In the genomic region with DNA sequence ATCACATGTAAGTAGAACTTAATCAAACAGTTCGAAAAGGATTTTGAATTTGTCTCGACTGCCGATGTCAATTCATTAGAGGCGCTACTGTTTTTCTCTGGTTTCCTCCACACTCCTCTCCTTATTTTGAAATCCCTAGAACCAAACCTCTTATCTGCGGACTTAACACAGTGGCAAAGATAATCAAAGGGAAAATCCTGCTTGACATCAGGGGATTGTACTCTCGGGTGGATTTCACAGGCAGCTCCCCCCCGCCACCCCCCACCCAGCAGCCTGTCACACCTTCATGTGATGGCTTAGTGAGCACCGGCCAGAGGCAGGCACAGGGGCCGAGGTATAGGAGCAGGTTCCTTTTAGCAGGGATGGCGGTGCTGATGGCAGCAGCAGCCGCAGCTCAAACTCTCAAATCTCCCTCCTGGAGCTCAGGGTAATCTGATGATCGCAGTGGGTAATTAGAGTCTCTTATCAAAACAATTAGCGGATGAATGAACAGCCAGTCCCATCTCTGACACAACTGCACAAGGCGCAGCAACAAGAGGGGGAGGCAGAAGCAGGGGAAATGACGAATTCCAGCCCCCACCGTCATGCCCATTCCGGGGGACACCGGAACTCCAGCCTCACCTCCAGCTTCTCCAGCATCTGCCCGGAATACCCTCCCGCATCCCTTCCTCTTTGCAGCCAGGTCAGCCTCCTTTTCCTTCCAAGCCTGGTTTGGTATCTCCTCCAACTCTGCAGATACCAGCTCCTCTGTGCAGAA, we compare ENCODE assay signal across 9 cellular contexts.
A peak's percentile ranks its signal among the peaks of the same experiment; 100 is the strongest.
DNase-seq lines count a peak whose midpoint lies in the region; ATAC-seq and TF ChIP-seq lines count a peak whose summit lies in the region.
"Had no signal": no experiment of that assay in that cellular context is flagged by ENCODE, and none has a peak within 500 bp of the region (broad histone marks: within the 10 kb centered on the region; RNA-seq: fewer than 3 reads in every experiment).

No MANE protein-coding gene starts in this region.

- H3K4me3 ChIP-seq in heart left ventricle (no peak overlapping the region), colonic mucosa (no peak overlapping the region), muscle layer of duodenum (ENCODE audit: low read depth in 1 of 2, low read length in 2 of 2) (no peak overlapping the region), upper lobe of left lung (no peak overlapping the region)

- no peaks in the 10 kb centered on the region for H3K36me3 ChIP-seq in heart left ventricle
- H3K36me3 ChIP-seq in colonic mucosa, result no peaks in the 10 kb centered on the region
- H3K36me3 ChIP-seq in muscle layer of duodenum (ENCODE audit: control insufficient read depth in 1 of 2, insufficient read depth in 2 of 2, low read length in 2 of 2), result no peaks in the 10 kb centered on the region
- no peaks in the 10 kb centered on the region for H3K36me3 ChIP-seq in upper lobe of left lung

- H3K27me3 ChIP-seq in heart left ventricle (no peaks in the 10 kb centered on the region), colonic mucosa (no peaks in the 10 kb centered on the region), muscle layer of duodenum (ENCODE audit: low read depth, low read length) (no peaks in the 10 kb centered on the region), upper lobe of left lung (no peaks in the 10 kb centered on the region)

- no peak for TF ChIP-seq POLR2A in heart left ventricle (IDR thresholded peaks at IDR 0.05)
- TF ChIP-seq POLR2A in upper lobe of left lung (IDR thresholded peaks at IDR 0.05), result no peak

- peak in 1 of 4 donors; percentile 22 for TF ChIP-seq EP300 in upper lobe of left lung (IDR thresholded peaks at IDR 0.05)

- H3K4me1 ChIP-seq in heart left ventricle, result peaks cover 10 to 86% (median 72%) of the 10 kb centered on the region in 12 donors
- H3K4me1 ChIP-seq in colonic mucosa, result peaks cover 11% of the 10 kb centered on the region
- peaks cover 50 to 82% of the 10 kb centered on the region in 2 donors for H3K4me1 ChIP-seq in muscle layer of duodenum (ENCODE audit: control insufficient read depth in 1 of 2, insufficient read depth in 2 of 2, low read length in 2 of 2)
- peaks cover 33 to 63% (median 58%) of the 10 kb centered on the region in 4 donors for H3K4me1 ChIP-seq in upper lobe of left lung

- H3K9me3 ChIP-seq in heart left ventricle, result no peaks in the 10 kb centered on the region
- H3K9me3 ChIP-seq in colonic mucosa, result no peaks in the 10 kb centered on the region
- no peaks in the 10 kb centered on the region for H3K9me3 ChIP-seq in muscle layer of duodenum (ENCODE audit: control insufficient read depth in 1 of 2, low read length in 2 of 2)
- no peaks in the 10 kb centered on the region for H3K9me3 ChIP-seq in upper lobe of left lung

- H3K27ac ChIP-seq in heart left ventricle, result peak overlapping the region in 11 of 12 donors; percentile 35 to 78 (median 48)
- peak overlapping the region; percentile 46 for H3K27ac ChIP-seq in colonic mucosa
- H3K27ac ChIP-seq in muscle layer of duodenum (ENCODE audit: low read length), result peak overlapping the region; percentile 74
- peak overlapping the region; percentile 27 to 85 (median 57) for H3K27ac ChIP-seq in upper lobe of left lung

- 66 to 74% (median 69%) methylated on average over 20 of the region's 20 CpGs for WGBS in heart left ventricle, 4 donors
- WGBS in upper lobe of left lung, 2 donors, result 70 to 79% methylated on average over 14 to 20 of the region's 20 CpGs

- TF ChIP-seq CTCF in heart left ventricle (IDR thresholded peaks at IDR 0.05) (no peak), colonic mucosa (IDR thresholded peaks at IDR 0.05) (no peak), upper lobe of left lung (IDR thresholded peaks at IDR 0.05) (no peak)

- H3K9ac ChIP-seq in colonic mucosa (ENCODE audit: low read depth in 2 of 2, low read length in 2 of 2), result peak overlapping the region in 1 of 2 donors; percentile 8

- intact Hi-C loops in heart left ventricle (cut with DNase I) (no loop called here), Right ventricle myocardium inferior (cut with DNase I) (no loop called here), colonic mucosa (cut with DNase I) (no loop called here)

- ATAC-seq in heart left ventricle, result peak in 2 of 4 donors; percentile 6 to 68
- no peak for ATAC-seq in Right ventricle myocardium inferior
- ATAC-seq in upper lobe of left lung (ENCODE audit: low FRiP score in 2 of 2), result no peak
- no peak for ATAC-seq in GM21515 (IDR thresholded peaks at IDR 0.05; ENCODE audit: unreplicated experiment)
- ATAC-seq in HG02973 (IDR thresholded peaks at IDR 0.05; ENCODE audit: unreplicated experiment), result no peak

- DNase-seq in heart left ventricle (no peak), Right ventricle myocardium inferior (ENCODE audit: missing footprints) (no peak), colonic mucosa (no peak), upper lobe of left lung (no peak)
- no peak for DNase-seq in central memory CD4-positive, alpha-beta T cell
- DNase-seq: activated T-cell treated with anti-CD3 and anti-CD28 coated beads, Interleukin-2, amount 50 U/mL, for 1 hour had no signal
